23 cellular contexts compared by ENCODE assay signal in genomic region chr2:118980022-118980421, GRCh38. TPM values are rescaled to one million over a fixed set of nuclear protein-coding genes. Genes with fewer than 3 reads are reported as not detected.
"Had no signal": no experiment of that assay in that cellular context is flagged by ENCODE, and none has a peak within 500 bp of the region (broad histone marks: within the 10 kb centered on the region; RNA-seq: fewer than 3 reads in every experiment).

No MANE protein-coding gene starts in this region.

- H3K27me3 ChIP-seq: MG63, SJSA1 had no signal

- DNase-seq: KBM-7, MG63, NCI-H1092, NCI-H1105 treated with DMSO at 0.1 percent for 48 hours, NCI-H1417 treated with DMSO at 0.1 percent for 48 hours, NCI-H146, NCI-H1694 treated with DMSO at 0.1 percent for 48 hours, NCI-H2029, NCI-H2081 treated with DMSO at 0.1 percent for 48 hours, NCI-H2171, NCI-H226, NCI-H446, NCI-H510A, NCI-H524 treated with DMSO at 0.1 percent for 48 hours, NCI-H69, NCI-H774, Right ventricle myocardium superior, RPMI8226, SIG-M5 had no signal

- H3K36me3 ChIP-seq: MG63, SJSA1 had no signal

- H3K4me3 ChIP-seq: MG63, SJSA1, SK-N-MC had no signal

- H3K9me3 ChIP-seq: MG63, SJSA1 had no signal

- H3K4me1 ChIP-seq: SJSA1 had no signal

- H3K27ac ChIP-seq: SJSA1, SK-N-MC had no signal

RNA-seq across cellular contexts. Expression of gene MARCO, which starts 38.0 kb away (rescaled TPM):
- total RNA-seq: HT-29, LHCN-M2, SJSA1 had no signal
